In genomic region chr5:135185461-135186075, GRCh38 we compare ENCODE assay signal across 10 cellular contexts.
DNase-seq lines count a peak whose midpoint lies in the region; ATAC-seq and TF ChIP-seq lines count a peak whose summit lies in the region.
"Had no signal": no experiment of that assay in that cellular context is flagged by ENCODE, and none has a peak within 500 bp of the region (broad histone marks: within the 10 kb centered on the region; RNA-seq: fewer than 3 reads in every experiment).

No MANE protein-coding gene starts in this region.

- H3K4me1 ChIP-seq in esophagus muscularis mucosa = peaks cover 0 to under 1% (median 0%) of the 10 kb centered on the region in 4 donors
- H3K4me1 ChIP-seq: psoas muscle had no signal

- peak; percentile 31 for DNase-seq in HCEC 1CT
- no peak for DNase-seq in RWPE1 (ENCODE audit: low spot score)
- DNase-seq in esophagus muscularis mucosa (ENCODE audit: extremely low spot score) = peak; percentile 77
- peak; percentile 10 for DNase-seq in renal cortical epithelial cell (ENCODE audit: low read depth)
- DNase-seq in cortex of kidney (lab: John Stamatoyannopoulos, UW) = no peak
- no peak for DNase-seq in HPDE6-E6E7 (ENCODE audit: extremely low spot score)
- no peak for DNase-seq in stimulated activated naive CD8-positive, alpha-beta T cell treated with anti-CD3 and anti-CD28 coated beads, Interleukin-15, Interleukin-2, amounts not matched to agents 100 U/mL and 50 U/mL, for 24 hours
- DNase-seq: NCI-H1436, psoas muscle had no signal

- no peak for ATAC-seq in GM18498 (IDR thresholded peaks at IDR 0.05; ENCODE audit: unreplicated experiment)
- no peak for ATAC-seq in stimulated activated naive CD8-positive, alpha-beta T cell treated with anti-CD3 and anti-CD28 coated beads, Interleukin-15, Interleukin-2, amounts not matched to agents 100 U/mL and 50 U/mL, for 24 hours
- ATAC-seq: psoas muscle had no signal

- H3K9me3 ChIP-seq in esophagus muscularis mucosa = no peaks in the 10 kb centered on the region
- H3K9me3 ChIP-seq: psoas muscle had no signal

- H3K27me3 ChIP-seq in esophagus muscularis mucosa = peaks cover 0 to 6% (median 0%) of the 10 kb centered on the region in 4 donors

- POLR2A ChIA-PET in RWPE1 (lab: Yijun Ruan, JAX; ENCODE audit: low non-redundant PET) = no interaction called here

- no peak overlapping the region for H3K4me3 ChIP-seq in esophagus muscularis mucosa
- H3K4me3 ChIP-seq: psoas muscle had no signal

- CTCF ChIA-PET in RWPE1 (lab: Yijun Ruan, JAX) = interaction anchor here (0.6 to 1.1 kb wide), 2 partner anchors 31 to 91 kb away, joined by 3 read pairs; no protein-coding TSS in a partner anchor

- intact Hi-C loops in esophagus muscularis mucosa (cut with DNase I) = no loop called here

- WGBS in esophagus muscularis mucosa = 86% methylated on average over 6 of the region's 6 CpGs

- H3K36me3 ChIP-seq in esophagus muscularis mucosa = no peaks in the 10 kb centered on the region

- no peak for TF ChIP-seq EP300 in esophagus muscularis mucosa (IDR thresholded peaks at IDR 0.05)

- H3K27ac ChIP-seq in RWPE1 = peak overlapping the region; percentile 56
- H3K27ac ChIP-seq in esophagus muscularis mucosa (replicated peaks in 1 of 4) = no peak overlapping the region
- H3K27ac ChIP-seq: psoas muscle had no signal

- no peak for TF ChIP-seq CTCF in RWPE1 (conservative IDR thresholded peaks at IDR 0.05; ENCODE audit: low read depth)
- TF ChIP-seq CTCF in esophagus muscularis mucosa (IDR thresholded peaks at IDR 0.05) = no peak

- no peak for TF ChIP-seq POLR2A in esophagus muscularis mucosa (IDR thresholded peaks at IDR 0.05; ENCODE audit: low read depth)

Comparison
In these comparisons a context has a peak if more than half of its experiments do, and no peak if none do; other contexts are left out.
1. DNase-seq: peak in HCEC 1CT (single experiment), esophagus muscularis mucosa (single experiment) and renal cortical epithelial cell (single experiment); none in RWPE1 (single experiment), cortex of kidney (single experiment), HPDE6-E6E7 (single experiment) and stimulated activated naive CD8-positive, alpha-beta T cell treated with anti-CD3 and anti-CD28 coated beads, Interleukin-15, Interleukin-2, amounts not matched to agents 100 U/mL and 50 U/mL, for 24 hours (single experiment).